ENCODE assay signal across 8 cellular contexts in the genomic region with DNA sequence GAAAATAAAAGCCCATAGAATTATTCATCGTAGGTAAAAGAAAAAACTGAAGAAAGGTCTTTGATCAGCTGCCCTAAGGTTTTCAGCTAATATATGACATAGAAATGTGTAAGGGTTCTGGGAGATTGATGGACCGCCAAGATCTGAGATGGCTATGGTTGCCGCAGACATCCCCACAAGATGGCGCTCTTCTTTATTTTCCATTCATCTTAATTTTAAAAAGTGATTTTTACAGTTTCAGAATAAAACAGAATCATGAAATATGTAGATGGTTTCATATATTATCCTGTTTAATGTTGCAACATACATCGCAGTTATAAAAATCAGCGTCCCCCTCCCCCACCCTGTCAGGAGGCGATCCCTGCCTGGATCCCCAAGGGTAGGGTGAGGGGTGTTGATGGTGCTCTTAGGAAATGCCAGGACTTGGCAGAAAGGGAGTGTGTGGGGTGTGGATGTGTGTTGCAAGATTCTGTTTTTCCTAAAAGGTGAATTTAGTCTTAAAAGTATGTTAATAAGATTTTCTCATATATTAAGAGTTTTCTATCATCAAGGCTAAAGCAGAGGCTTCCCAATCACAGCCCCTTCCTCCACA.
DNase-seq lines count a peak whose midpoint lies in the region; ATAC-seq and TF ChIP-seq lines count a peak whose summit lies in the region.

No MANE protein-coding gene starts in this region.

- no peak for ATAC-seq in HG03354 (IDR thresholded peaks at IDR 0.05; ENCODE audit: poor library complexity, severe bottlenecking, unreplicated experiment)

- H3K36me3 ChIP-seq in neuronal stem cell (replicated peaks in 1 of 2; ENCODE audit: control insufficient read depth in 2 of 2, insufficient read depth in 2 of 2, low read length in 2 of 2): no peaks in the 10 kb centered on the region

- no peaks in the 10 kb centered on the region for H3K9me3 ChIP-seq in neuronal stem cell (replicated peaks in 1 of 2; ENCODE audit: control insufficient read depth in 2 of 2, insufficient read depth in 1 of 2, low read depth in 1 of 2, low read length in 2 of 2)

- H3K23ac ChIP-seq in neuronal stem cell (ENCODE audit: low read depth, low read length, poor library complexity): no peak overlapping the region

- WGBS in neuronal stem cell (ENCODE audit: extremely low coverage in 2 of 2, insufficient read length in 2 of 2, insufficient replicate concordance in 1 of 2), 2 donors: no CpG with 5 or more reads among the region's 7 CpGs

- H2BK5ac ChIP-seq in neuronal stem cell (ENCODE audit: low read length): no peak overlapping the region

- no peak overlapping the region for H3K14ac ChIP-seq in neuronal stem cell (ENCODE audit: low read length)

- H3K27ac ChIP-seq in neuronal stem cell (replicated peaks; ENCODE audit: low read length): no peak overlapping the region

- H3K4me2 ChIP-seq in neuronal stem cell (ENCODE audit: insufficient read depth, low read length, poor library complexity, severe bottlenecking): no peak overlapping the region

- no peak overlapping the region for H3K18ac ChIP-seq in neuronal stem cell (ENCODE audit: low read length)

- no peak overlapping the region for H3K9ac ChIP-seq in neuronal stem cell (ENCODE audit: low read depth, low read length, poor library complexity)

- H2BK15ac ChIP-seq in neuronal stem cell (ENCODE audit: low read length): no peak overlapping the region

- peak; percentile 76 for TF ChIP-seq CTCF in AG10803 (conservative IDR thresholded peaks at IDR 0.05; ENCODE audit: low read length)
- peak; percentile 66 for TF ChIP-seq CTCF in GM12872 (IDR thresholded peaks at IDR 0.05; ENCODE audit: insufficient read depth, low read depth, low read length)

- no peak overlapping the region for H2AFZ ChIP-seq in neuronal stem cell (ENCODE audit: low read length)

- H3K4me1 ChIP-seq in neuronal stem cell (ENCODE audit: control insufficient read depth in 2 of 2, insufficient read depth in 1 of 2, low read depth in 1 of 2, low read length in 2 of 2): peaks cover 0 to 7% of the 10 kb centered on the region in 2 donors

- no peaks in the 10 kb centered on the region for H3K79me1 ChIP-seq in neuronal stem cell (ENCODE audit: low read depth, low read length)

- peak; percentile 41 for DNase-seq in AG10803 (ENCODE audit: low read depth)
- peak; percentile 18 for DNase-seq in SW480 (ENCODE audit: low spot score)
- peak; percentile 63 for DNase-seq in fibroblast of peridontal ligament (ENCODE audit: extremely low read depth)
- DNase-seq in stimulated activated CD4-positive, alpha-beta T cell treated with anti-CD3 and anti-CD28 coated beads, Interleukin-2, amount 100 ng/mL, for 48 hours: peak; percentile 29 to 46
- no peak for DNase-seq in neuronal stem cell (ENCODE audit: low spot score)
- DNase-seq in cortex of kidney (lab: John Stamatoyannopoulos, UW): no peak

- H3K4ac ChIP-seq in neuronal stem cell (ENCODE audit: low read length): no peak overlapping the region

- peaks cover 0 to 13% (median 2%) of the 10 kb centered on the region in 3 experiments for H3K27me3 ChIP-seq in neuronal stem cell (ENCODE audit: control insufficient read depth in 3 of 3, insufficient read depth in 3 of 3, low read depth in 1 of 3, low read length in 3 of 3)

- H2BK120ac ChIP-seq in neuronal stem cell (ENCODE audit: low read depth, low read length): no peak overlapping the region

- no peak overlapping the region for H3K4me3 ChIP-seq in AG10803 (ENCODE audit: low read length)
- no peak overlapping the region for H3K4me3 ChIP-seq in neuronal stem cell (ENCODE audit: low read length in 2 of 2)

- no peak overlapping the region for H4K91ac ChIP-seq in neuronal stem cell (ENCODE audit: low read depth, low read length, poor library complexity)

- no peak overlapping the region for H2AK5ac ChIP-seq in neuronal stem cell (ENCODE audit: low read depth, low read length)

- H2BK12ac ChIP-seq in neuronal stem cell (ENCODE audit: low read length): no peak overlapping the region

- H4K8ac ChIP-seq in neuronal stem cell (ENCODE audit: low read depth, low read length): no peak overlapping the region

Comparison
In these comparisons a context has a peak if more than half of its experiments do, and no peak if none do; other contexts are left out.
1. DNase-seq: peak in AG10803 (single experiment), SW480 (single experiment), fibroblast of peridontal ligament (single experiment) and stimulated activated CD4-positive, alpha-beta T cell treated with anti-CD3 and anti-CD28 coated beads, Interleukin-2, amount 100 ng/mL, for 48 hours (2 of 2); none in neuronal stem cell (single experiment) and cortex of kidney (single experiment).